Comparison of ENCODE assay signal across 1 cellular context in the genomic region with DNA sequence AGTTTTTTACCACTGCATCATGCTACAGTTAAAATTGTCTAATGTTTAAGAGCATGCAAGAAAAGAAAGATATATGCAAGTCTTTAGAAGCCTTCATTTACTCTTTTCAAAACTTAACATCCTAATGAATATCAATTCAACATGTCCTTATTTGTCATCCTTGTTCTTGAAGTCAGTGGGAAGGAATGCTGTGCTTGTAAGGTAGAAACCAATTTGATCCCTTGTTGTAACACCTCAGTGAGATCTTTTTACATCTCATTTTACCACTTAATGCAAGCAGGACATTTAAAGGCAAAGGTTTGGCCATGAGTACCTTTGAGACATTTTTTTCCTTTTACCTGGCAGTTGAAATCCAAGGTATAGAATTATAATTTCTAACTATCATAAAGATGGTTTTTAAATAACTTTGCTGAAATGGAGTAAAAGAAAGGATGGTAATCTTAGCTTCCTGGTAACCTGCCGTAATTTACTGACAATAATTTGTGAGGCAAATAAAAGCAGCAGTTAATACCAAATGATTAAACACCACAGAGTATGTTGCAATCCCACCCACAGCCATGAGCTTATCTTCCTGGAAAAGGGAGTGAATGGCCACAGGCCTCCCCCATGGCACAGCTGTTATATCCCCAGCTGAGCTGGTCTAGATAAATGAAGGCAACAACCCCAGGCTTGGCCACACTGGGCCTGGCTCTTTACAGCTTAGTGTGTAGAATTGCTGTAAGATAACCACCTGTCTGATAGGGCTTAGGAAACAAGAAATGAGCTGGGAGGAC.
TF ChIP-seq lines count a peak whose summit lies in the region.

No MANE protein-coding gene starts in this region.

TF ChIP-seq in K562, 482 proteins besides CTCF, POLR2A, EP300 and RAD21 (continued from another document and continues in another):
- TF ChIP-seq POLR2AphosphoS5 (IDR thresholded peaks at IDR 0.05; ENCODE audit: control insufficient read depth, insufficient read depth, low read depth, low read length) (peak; percentile 100), CHD4 (IDR thresholded peaks at IDR 0.05; ENCODE audit: insufficient read depth, insufficient replicate concordance, low read depth, low read length, poor library complexity, severe bottlenecking) (no peak), RAD51 (IDR thresholded peaks at IDR 0.05; ENCODE audit: borderline replicate concordance, low read depth) (peak; percentile 23; the same call in 1 of the 2 replicates), DACH1 (IDR thresholded peaks at IDR 0.05; ENCODE audit: partially characterized antibody) (peak; percentile 99), MEF2A (IDR thresholded peaks at IDR 0.05; ENCODE audit: control insufficient read depth, low read depth, low read length) (peak; percentile 70), SMAD1 (IDR thresholded peaks at IDR 0.05; ENCODE audit: low read depth, low read length, partially characterized antibody) (peak; percentile 94), LEF1 (IDR thresholded peaks at IDR 0.05) (peak; percentile 94), SETDB1 (IDR thresholded peaks at IDR 0.05; ENCODE audit: low read length) (no peak), PHB2 (IDR thresholded peaks at IDR 0.05; ENCODE audit: low read depth) (peak; percentile 97), RCOR1 (IDR thresholded peaks at IDR 0.05; ENCODE audit: borderline replicate concordance in 1 of 2, low read depth in 2 of 2, low read length in 2 of 2) (peak; percentile 95), POLR3A (IDR thresholded peaks at IDR 0.05; ENCODE audit: borderline replicate concordance, extremely low read depth, insufficient read depth, insufficient read length) (no peak), TRIM24 (IDR thresholded peaks at IDR 0.05) (peak; percentile 99 to 100), CTBP1 (IDR thresholded peaks at IDR 0.05; ENCODE audit: borderline replicate concordance) (peak; percentile 62; the same call in 1 of the 2 replicates), MAFG (tag; conservative IDR thresholded peaks at IDR 0.05) (0 out of 2 replicates have a peak, but pooled peaks have one; percentile 25), SREBF1 (IDR thresholded peaks at IDR 0.05; ENCODE audit: borderline replicate concordance, low read depth, low read length) (no peak), ZNF3 (CRISPR knock-in tag; IDR thresholded peaks at IDR 0.05) (no peak), NONO (IDR thresholded peaks at IDR 0.05; ENCODE audit: low read depth in 2 of 2, low read length in 1 of 2) (peak in 1 of 2 experiments; percentile 84; a peak in 2 of 4 replicates), SP1 (CRISPR knock-in tag; IDR thresholded peaks at IDR 0.05) (peak; percentile 68), SMARCC2 (IDR thresholded peaks at IDR 0.05; ENCODE audit: low read depth) (peak; percentile 99), SMARCA4 (IDR thresholded peaks at IDR 0.05) (peak; percentile 99), FOXP1 (CRISPR knock-in tag; IDR thresholded peaks at IDR 0.05) (peak; percentile 87), TCF3 (CRISPR knock-in tag; IDR thresholded peaks at IDR 0.05) (peak; percentile 99), TBL1XR1 (IDR thresholded peaks at IDR 0.05; ENCODE audit: low read length in 2 of 2) (peak; percentile 98), ZEB2 (IDR thresholded peaks at IDR 0.05) (peak; percentile 74; the same call in 1 of the 2 replicates), GATAD2A (IDR thresholded peaks at IDR 0.05) (peak; percentile 81; the same call in 1 of the 2 replicates), ZBED1 (IDR thresholded peaks at IDR 0.05) (peak; percentile 95), HMGN3 (IDR thresholded peaks at IDR 0.05; ENCODE audit: borderline replicate concordance, extremely low read depth, insufficient read length, low read depth, low read length) (peak; percentile 47), ZNF274 (IDR thresholded peaks at IDR 0.05; ENCODE audit: borderline replicate concordance, low read depth, low read length) (peak; percentile 86; the same call in 1 of the 2 replicates), MXI1 (IDR thresholded peaks at IDR 0.05; ENCODE audit: low read depth, low read length) (peak; percentile 77; the same call in 1 of the 2 replicates), NEUROD1 (IDR thresholded peaks at IDR 0.05; ENCODE audit: borderline replicate concordance, low read depth, low read length, partially characterized antibody) (peak; percentile 95), HIVEP1 (CRISPR knock-in tag; IDR thresholded peaks at IDR 0.05) (peak; percentile 81; the same call in 1 of the 2 replicates), ARNT (IDR thresholded peaks at IDR 0.05) (peak; percentile 96 to 99)
- TF ChIP-seq, protein P1, sequence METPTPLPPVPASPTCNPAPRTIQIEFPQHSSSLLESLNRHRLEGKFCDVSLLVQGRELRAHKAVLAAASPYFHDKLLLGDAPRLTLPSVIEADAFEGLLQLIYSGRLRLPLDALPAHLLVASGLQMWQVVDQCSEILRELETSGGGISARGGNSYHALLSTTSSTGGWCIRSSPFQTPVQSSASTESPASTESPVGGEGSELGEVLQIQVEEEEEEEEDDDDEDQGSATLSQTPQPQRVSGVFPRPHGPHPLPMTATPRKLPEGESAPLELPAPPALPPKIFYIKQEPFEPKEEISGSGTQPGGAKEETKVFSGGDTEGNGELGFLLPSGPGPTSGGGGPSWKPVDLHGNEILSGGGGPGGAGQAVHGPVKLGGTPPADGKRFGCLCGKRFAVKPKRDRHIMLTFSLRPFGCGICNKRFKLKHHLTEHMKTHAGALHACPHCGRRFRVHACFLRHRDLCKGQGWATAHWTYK (CRISPR knock-in tag; IDR thresholded peaks at IDR 0.05), result peak; percentile 75; the same call in 1 of the 2 replicates
- TF ChIP-seq, protein P2, sequence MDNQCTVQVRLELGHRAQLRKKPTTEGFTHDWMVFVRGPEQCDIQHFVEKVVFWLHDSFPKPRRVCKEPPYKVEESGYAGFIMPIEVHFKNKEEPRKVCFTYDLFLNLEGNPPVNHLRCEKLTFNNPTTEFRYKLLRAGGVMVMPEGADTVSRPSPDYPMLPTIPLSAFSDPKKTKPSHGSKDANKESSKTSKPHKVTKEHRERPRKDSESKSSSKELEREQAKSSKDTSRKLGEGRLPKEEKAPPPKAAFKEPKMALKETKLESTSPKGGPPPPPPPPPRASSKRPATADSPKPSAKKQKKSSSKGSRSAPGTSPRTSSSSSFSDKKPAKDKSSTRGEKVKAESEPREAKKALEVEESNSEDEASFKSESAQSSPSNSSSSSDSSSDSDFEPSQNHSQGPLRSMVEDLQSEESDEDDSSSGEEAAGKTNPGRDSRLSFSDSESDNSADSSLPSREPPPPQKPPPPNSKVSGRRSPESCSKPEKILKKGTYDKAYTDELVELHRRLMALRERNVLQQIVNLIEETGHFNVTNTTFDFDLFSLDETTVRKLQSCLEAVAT (IDR thresholded peaks at IDR 0.05), result peak in 1 of 2 experiments; percentile 95; a peak in 2 of 4 replicates
- TF ChIP-seq, protein P3, sequence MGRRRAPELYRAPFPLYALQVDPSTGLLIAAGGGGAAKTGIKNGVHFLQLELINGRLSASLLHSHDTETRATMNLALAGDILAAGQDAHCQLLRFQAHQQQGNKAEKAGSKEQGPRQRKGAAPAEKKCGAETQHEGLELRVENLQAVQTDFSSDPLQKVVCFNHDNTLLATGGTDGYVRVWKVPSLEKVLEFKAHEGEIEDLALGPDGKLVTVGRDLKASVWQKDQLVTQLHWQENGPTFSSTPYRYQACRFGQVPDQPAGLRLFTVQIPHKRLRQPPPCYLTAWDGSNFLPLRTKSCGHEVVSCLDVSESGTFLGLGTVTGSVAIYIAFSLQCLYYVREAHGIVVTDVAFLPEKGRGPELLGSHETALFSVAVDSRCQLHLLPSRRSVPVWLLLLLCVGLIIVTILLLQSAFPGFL (CRISPR knock-in tag; IDR thresholded peaks at IDR 0.05), result no peak
- TF ChIP-seq, protein P4, sequence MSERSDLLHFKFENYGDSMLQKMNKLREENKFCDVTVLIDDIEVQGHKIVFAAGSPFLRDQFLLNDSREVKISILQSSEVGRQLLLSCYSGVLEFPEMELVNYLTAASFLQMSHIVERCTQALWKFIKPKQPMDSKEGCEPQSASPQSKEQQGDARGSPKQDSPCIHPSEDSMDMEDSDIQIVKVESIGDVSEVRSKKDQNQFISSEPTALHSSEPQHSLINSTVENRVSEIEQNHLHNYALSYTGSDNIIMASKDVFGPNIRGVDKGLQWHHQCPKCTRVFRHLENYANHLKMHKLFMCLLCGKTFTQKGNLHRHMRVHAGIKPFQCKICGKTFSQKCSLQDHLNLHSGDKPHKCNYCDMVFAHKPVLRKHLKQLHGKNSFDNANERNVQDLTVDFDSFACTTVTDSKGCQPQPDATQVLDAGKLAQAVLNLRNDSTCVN (CRISPR knock-in tag; IDR thresholded peaks at IDR 0.05), result no peak
- TF ChIP-seq, protein P5, sequence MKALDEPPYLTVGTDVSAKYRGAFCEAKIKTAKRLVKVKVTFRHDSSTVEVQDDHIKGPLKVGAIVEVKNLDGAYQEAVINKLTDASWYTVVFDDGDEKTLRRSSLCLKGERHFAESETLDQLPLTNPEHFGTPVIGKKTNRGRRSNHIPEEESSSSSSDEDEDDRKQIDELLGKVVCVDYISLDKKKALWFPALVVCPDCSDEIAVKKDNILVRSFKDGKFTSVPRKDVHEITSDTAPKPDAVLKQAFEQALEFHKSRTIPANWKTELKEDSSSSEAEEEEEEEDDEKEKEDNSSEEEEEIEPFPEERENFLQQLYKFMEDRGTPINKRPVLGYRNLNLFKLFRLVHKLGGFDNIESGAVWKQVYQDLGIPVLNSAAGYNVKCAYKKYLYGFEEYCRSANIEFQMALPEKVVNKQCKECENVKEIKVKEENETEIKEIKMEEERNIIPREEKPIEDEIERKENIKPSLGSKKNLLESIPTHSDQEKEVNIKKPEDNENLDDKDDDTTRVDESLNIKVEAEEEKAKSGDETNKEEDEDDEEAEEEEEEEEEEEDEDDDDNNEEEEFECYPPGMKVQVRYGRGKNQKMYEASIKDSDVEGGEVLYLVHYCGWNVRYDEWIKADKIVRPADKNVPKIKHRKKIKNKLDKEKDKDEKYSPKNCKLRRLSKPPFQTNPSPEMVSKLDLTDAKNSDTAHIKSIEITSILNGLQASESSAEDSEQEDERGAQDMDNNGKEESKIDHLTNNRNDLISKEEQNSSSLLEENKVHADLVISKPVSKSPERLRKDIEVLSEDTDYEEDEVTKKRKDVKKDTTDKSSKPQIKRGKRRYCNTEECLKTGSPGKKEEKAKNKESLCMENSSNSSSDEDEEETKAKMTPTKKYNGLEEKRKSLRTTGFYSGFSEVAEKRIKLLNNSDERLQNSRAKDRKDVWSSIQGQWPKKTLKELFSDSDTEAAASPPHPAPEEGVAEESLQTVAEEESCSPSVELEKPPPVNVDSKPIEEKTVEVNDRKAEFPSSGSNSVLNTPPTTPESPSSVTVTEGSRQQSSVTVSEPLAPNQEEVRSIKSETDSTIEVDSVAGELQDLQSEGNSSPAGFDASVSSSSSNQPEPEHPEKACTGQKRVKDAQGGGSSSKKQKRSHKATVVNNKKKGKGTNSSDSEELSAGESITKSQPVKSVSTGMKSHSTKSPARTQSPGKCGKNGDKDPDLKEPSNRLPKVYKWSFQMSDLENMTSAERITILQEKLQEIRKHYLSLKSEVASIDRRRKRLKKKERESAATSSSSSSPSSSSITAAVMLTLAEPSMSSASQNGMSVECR (CRISPR knock-in tag; IDR thresholded peaks at IDR 0.05), result 0 out of 2 replicates have a peak, but pooled peaks have one; percentile 51
- TF ChIP-seq, protein P6, sequence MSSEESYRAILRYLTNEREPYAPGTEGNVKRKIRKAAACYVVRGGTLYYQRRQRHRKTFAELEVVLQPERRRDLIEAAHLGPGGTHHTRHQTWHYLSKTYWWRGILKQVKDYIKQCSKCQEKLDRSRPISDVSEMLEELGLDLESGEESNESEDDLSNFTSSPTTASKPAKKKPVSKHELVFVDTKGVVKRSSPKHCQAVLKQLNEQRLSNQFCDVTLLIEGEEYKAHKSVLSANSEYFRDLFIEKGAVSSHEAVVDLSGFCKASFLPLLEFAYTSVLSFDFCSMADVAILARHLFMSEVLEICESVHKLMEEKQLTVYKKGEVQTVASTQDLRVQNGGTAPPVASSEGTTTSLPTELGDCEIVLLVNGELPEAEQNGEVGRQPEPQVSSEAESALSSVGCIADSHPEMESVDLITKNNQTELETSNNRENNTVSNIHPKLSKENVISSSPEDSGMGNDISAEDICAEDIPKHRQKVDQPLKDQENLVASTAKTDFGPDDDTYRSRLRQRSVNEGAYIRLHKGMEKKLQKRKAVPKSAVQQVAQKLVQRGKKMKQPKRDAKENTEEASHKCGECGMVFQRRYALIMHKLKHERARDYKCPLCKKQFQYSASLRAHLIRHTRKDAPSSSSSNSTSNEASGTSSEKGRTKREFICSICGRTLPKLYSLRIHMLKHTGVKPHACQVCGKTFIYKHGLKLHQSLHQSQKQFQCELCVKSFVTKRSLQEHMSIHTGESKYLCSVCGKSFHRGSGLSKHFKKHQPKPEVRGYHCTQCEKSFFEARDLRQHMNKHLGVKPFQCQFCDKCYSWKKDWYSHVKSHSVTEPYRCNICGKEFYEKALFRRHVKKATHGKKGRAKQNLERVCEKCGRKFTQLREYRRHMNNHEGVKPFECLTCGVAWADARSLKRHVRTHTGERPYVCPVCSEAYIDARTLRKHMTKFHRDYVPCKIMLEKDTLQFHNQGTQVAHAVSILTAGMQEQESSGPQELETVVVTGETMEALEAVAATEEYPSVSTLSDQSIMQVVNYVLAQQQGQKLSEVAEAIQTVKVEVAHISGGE (CRISPR knock-in tag; IDR thresholded peaks at IDR 0.05), result peak in 1 of 3 experiments; percentile 66; a peak in 2 of 6 replicates
- TF ChIP-seq, protein P7, sequence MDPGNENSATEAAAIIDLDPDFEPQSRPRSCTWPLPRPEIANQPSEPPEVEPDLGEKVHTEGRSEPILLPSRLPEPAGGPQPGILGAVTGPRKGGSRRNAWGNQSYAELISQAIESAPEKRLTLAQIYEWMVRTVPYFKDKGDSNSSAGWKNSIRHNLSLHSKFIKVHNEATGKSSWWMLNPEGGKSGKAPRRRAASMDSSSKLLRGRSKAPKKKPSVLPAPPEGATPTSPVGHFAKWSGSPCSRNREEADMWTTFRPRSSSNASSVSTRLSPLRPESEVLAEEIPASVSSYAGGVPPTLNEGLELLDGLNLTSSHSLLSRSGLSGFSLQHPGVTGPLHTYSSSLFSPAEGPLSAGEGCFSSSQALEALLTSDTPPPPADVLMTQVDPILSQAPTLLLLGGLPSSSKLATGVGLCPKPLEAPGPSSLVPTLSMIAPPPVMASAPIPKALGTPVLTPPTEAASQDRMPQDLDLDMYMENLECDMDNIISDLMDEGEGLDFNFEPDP (CRISPR knock-in tag; IDR thresholded peaks at IDR 0.05), result no peak
- TF ChIP-seq, protein P8, sequence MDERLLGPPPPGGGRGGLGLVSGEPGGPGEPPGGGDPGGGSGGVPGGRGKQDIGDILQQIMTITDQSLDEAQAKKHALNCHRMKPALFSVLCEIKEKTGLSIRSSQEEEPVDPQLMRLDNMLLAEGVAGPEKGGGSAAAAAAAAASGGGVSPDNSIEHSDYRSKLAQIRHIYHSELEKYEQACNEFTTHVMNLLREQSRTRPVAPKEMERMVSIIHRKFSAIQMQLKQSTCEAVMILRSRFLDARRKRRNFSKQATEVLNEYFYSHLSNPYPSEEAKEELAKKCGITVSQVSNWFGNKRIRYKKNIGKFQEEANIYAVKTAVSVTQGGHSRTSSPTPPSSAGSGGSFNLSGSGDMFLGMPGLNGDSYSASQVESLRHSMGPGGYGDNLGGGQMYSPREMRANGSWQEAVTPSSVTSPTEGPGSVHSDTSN (CRISPR knock-in tag; IDR thresholded peaks at IDR 0.05; ENCODE audit: low read depth), result no peak
- TF ChIP-seq, protein P8 (tag; conservative IDR thresholded peaks at IDR 0.05; ENCODE audit: low read depth), result peak; percentile 68
